28 cellular contexts compared by ENCODE assay signal in the genomic region with DNA sequence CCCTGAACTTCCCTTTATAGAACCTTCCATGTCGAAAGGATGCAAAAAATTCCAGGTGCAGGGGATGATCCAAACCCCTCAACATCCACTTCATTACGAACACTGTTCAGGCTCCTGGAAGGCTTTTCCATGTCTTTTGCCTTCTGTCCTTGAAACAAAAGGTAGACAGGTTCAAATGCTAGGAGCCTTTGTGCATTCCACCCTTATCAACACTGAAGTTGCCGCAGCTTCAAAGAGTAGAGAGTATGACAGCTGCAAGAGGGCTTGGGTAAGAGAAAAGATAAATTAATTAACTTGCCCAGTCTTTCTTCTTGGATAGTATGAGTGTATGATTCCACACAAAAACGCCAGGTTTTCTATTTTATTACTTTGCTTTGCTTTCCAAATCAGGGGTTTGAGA.
"Had no signal": no experiment of that assay in that cellular context is flagged by ENCODE, and none has a peak within 500 bp of the region (broad histone marks: within the 10 kb centered on the region; RNA-seq: fewer than 3 reads in every experiment).

No MANE protein-coding gene starts in this region.

- H3K4me2 ChIP-seq: hepatocyte, neural progenitor cell had no signal

- H3K4me1 Mint-ChIP-seq: naive B cell; nephron; stimulated activated memory B cell treated with anti-CD40 and anti-IgM and Interleukin-4, amounts not matched to agents 10 μg/mL and 1 μg/mL and 100 μg/mL, for 72 hours had no signal

- H3K9ac ChIP-seq: neural progenitor cell had no signal

- DNase-seq: dermis blood vessel endothelial cell; effector memory CD4-positive, alpha-beta T cell; foreskin keratinocyte; heart left ventricle; kidney glomerular epithelial cell; left colon; left ventricle myocardium inferior; lower lobe of right lung; mucosa of descending colon; naive B cell; right cardiac atrium; sigmoid colon; spleen; stimulated activated CD4-positive, alpha-beta T cell treated with anti-CD3 and anti-CD28 coated beads, Interleukin-4, amount 100 ng/mL, for 4 hours; stimulated activated naive CD8-positive, alpha-beta T cell treated with anti-CD3 and anti-CD28 coated beads, Interleukin-15, Interleukin-2, amounts not matched to agents 100 U/mL and 50 U/mL, for 24 hours; substantia nigra; upper lobe of right lung; uterus had no signal

- H2AFZ ChIP-seq: hepatocyte, neural progenitor cell had no signal

- H3K27ac ChIP-seq: coronary artery, esophagus muscularis mucosa, foreskin keratinocyte, gastroesophageal sphincter, heart left ventricle, hepatocyte, left ventricle myocardium inferior, lower lobe of right lung, neural progenitor cell, prostate gland, sigmoid colon, spleen, thoracic aorta, tibial nerve, upper lobe of right lung, uterus had no signal

- H3K36me3 Mint-ChIP-seq: naive B cell; neural progenitor cell; stimulated activated memory B cell treated with anti-CD40 and anti-IgM and Interleukin-4, amounts not matched to agents 10 μg/mL and 1 μg/mL and 100 μg/mL, for 72 hours had no signal

- H3K79me2 ChIP-seq: hepatocyte had no signal

- H3K4me1 ChIP-seq: esophagus muscularis mucosa, gastroesophageal sphincter, heart left ventricle, left ventricle myocardium inferior, lower lobe of right lung, prostate gland, sigmoid colon, spleen, tibial nerve, upper lobe of right lung, uterus had no signal

- H3K36me3 ChIP-seq: esophagus muscularis mucosa, gastroesophageal sphincter, heart left ventricle, left ventricle myocardium inferior, lower lobe of right lung, neural progenitor cell, prostate gland, sigmoid colon, spleen, thoracic aorta, tibial nerve, upper lobe of right lung, uterus had no signal

- H3K4me3 ChIP-seq: coronary artery, esophagus muscularis mucosa, gastroesophageal sphincter, heart left ventricle, hepatocyte, left ventricle myocardium inferior, lower lobe of right lung, mucosa of descending colon, neural progenitor cell, prostate gland, sigmoid colon, spleen, thoracic aorta, tibial nerve, upper lobe of right lung, uterus had no signal

- H3K4me3 Mint-ChIP-seq: naive B cell; nephron; neural progenitor cell; stimulated activated memory B cell treated with anti-CD40 and anti-IgM and Interleukin-4, amounts not matched to agents 10 μg/mL and 1 μg/mL and 100 μg/mL, for 72 hours had no signal

- H3K9me3 ChIP-seq: esophagus muscularis mucosa, gastroesophageal sphincter, lower lobe of right lung, mucosa of descending colon, prostate gland, sigmoid colon, thoracic aorta, upper lobe of right lung, uterus had no signal

- ATAC-seq: foreskin keratinocyte; gastroesophageal sphincter; heart left ventricle; left colon; lower lobe of right lung; mucosa of descending colon; right cardiac atrium; stimulated activated memory B cell treated with anti-CD40 and anti-IgM and Interleukin-4, amounts not matched to agents 10 μg/mL and 1 μg/mL and 100 μg/mL, for 72 hours; stimulated activated naive CD8-positive, alpha-beta T cell treated with anti-CD3 and anti-CD28 coated beads, Interleukin-15, Interleukin-2, amounts not matched to agents 100 U/mL and 50 U/mL, for 24 hours; upper lobe of right lung had no signal

- H3K27me3 ChIP-seq: foreskin keratinocyte, hepatocyte, neural progenitor cell, sigmoid colon, tibial nerve, upper lobe of right lung, uterus had no signal

- H3K27ac Mint-ChIP-seq: naive B cell; nephron; neural progenitor cell; stimulated activated memory B cell treated with anti-CD40 and anti-IgM and Interleukin-4, amounts not matched to agents 10 μg/mL and 1 μg/mL and 100 μg/mL, for 72 hours had no signal
